Comparison of ENCODE assay signal across 11 cellular contexts in the genomic region with DNA sequence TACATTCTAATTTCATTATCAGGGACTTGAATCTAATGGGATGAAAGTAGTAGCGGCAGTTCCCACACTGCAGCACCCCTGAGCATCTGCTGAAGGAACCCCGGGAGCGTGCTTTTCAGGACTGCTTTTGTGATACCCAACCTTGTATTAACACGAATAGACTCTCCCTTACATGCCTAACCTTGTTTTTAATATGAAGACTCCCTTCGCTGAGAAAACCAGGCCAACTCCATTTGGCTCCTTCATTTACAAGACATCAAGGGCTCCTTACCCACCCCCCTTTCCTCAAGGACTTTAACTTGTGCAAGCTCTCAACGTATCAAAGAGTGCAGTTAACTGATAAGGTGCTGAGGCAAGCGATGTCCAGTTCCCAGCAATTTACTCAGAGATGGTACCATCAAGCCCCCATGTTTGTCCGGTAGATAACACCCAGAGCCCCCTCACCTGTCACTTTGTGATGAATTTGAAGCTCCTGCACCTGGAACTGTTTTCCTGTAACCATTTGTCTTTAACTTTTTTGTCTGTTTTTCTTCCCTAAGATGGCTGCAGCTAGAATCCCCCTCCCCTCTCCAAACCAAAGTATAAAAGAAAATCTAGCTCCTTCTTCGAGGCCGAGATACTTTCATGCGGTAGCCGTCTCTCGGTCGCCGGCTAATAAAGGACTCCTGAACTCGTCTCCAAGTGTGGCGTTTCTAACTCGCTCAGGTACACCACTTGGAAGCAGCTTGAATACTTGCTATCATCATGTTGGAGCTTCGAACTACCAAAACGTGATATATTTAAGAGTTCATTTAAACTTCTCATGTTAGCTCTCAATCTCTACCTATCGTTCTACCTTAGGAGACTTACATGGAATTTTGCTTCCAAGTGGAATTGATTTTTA. TPM values are rescaled to one million over a fixed set of nuclear protein-coding genes. Genes with fewer than 3 reads are reported as not detected.
DNase-seq lines count a peak whose midpoint lies in the region; ATAC-seq and TF ChIP-seq lines count a peak whose summit lies in the region.
"Had no signal": no experiment of that assay in that cellular context is flagged by ENCODE, and none has a peak within 500 bp of the region (broad histone marks: within the 10 kb centered on the region; RNA-seq: fewer than 3 reads in every experiment).

No MANE protein-coding gene starts in this region.

- DNase-seq in activated T-cell treated with anti-CD3 and anti-CD28 coated beads, Interleukin-2, amount 50 U/mL, for 4 hours: no peak
- DNase-seq in activated T-cell treated with anti-CD3 and anti-CD28 coated beads for 4 hours (no peak), OCI-M1 (lab: John Stamatoyannopoulos, UW) (peak; percentile 63), chondrocyte (ENCODE audit: low spot score) (no peak)
- DNase-seq in stimulated activated naive B cell treated with anti-CD40 and anti-IgM and Interleukin-4, amounts not matched to agents 10 μg/mL and 1 μg/mL and 100 μg/mL, for 72 hours: no peak
- DNase-seq: anterior cingulate cortex, islet precursor cell, occipital lobe had no signal

- no peaks in the 10 kb centered on the region for H3K27me3 Mint-ChIP-seq in activated T-cell treated with anti-CD3 and anti-CD28 coated beads, Interleukin-2, amount 50 U/mL, for 4 hours (ENCODE audit: low read depth)
- no peaks in the 10 kb centered on the region for H3K27me3 Mint-ChIP-seq in chondrocyte (ENCODE audit: low read depth)
- H3K27me3 Mint-ChIP-seq in stimulated activated naive B cell treated with anti-CD40 and anti-IgM and Interleukin-4, amounts not matched to agents 10 μg/mL and 1 μg/mL and 100 μg/mL, for 72 hours: no peaks in the 10 kb centered on the region

- H3K4me3 Mint-ChIP-seq in activated T-cell treated with anti-CD3 and anti-CD28 coated beads, Interleukin-2, amount 50 U/mL, for 4 hours: peak overlapping the region; percentile 19
- no peak overlapping the region for H3K4me3 Mint-ChIP-seq in chondrocyte (ENCODE audit: unreplicated experiment)
- H3K4me3 Mint-ChIP-seq in stimulated activated naive B cell treated with anti-CD40 and anti-IgM and Interleukin-4, amounts not matched to agents 10 μg/mL and 1 μg/mL and 100 μg/mL, for 72 hours: peak overlapping the region in 1 of 2 donors; percentile 10

- H3K4me1 Mint-ChIP-seq in activated T-cell treated with anti-CD3 and anti-CD28 coated beads, Interleukin-2, amount 50 U/mL, for 4 hours (ENCODE audit: low read depth): peaks cover 71% of the 10 kb centered on the region
- H3K4me1 Mint-ChIP-seq in chondrocyte (ENCODE audit: low read depth): peaks cover 55% of the 10 kb centered on the region
- H3K4me1 Mint-ChIP-seq in stimulated activated naive B cell treated with anti-CD40 and anti-IgM and Interleukin-4, amounts not matched to agents 10 μg/mL and 1 μg/mL and 100 μg/mL, for 72 hours: peaks cover 25 to 39% of the 10 kb centered on the region in 2 donors

- TF ChIP-seq CTCF in chondrocyte (IDR thresholded peaks at IDR 0.05): no peak

- peak overlapping the region; percentile 81 for H3K27ac Mint-ChIP-seq in chondrocyte (ENCODE audit: unreplicated experiment)
- H3K27ac Mint-ChIP-seq in stimulated activated naive B cell treated with anti-CD40 and anti-IgM and Interleukin-4, amounts not matched to agents 10 μg/mL and 1 μg/mL and 100 μg/mL, for 72 hours: peak overlapping the region; percentile 90

- H3K36me3 Mint-ChIP-seq in activated T-cell treated with anti-CD3 and anti-CD28 coated beads, Interleukin-2, amount 50 U/mL, for 4 hours (ENCODE audit: insufficient read depth): peaks cover 71% of the 10 kb centered on the region
- peaks cover 65% of the 10 kb centered on the region for H3K36me3 Mint-ChIP-seq in chondrocyte (ENCODE audit: low read depth)
- H3K36me3 Mint-ChIP-seq in stimulated activated naive B cell treated with anti-CD40 and anti-IgM and Interleukin-4, amounts not matched to agents 10 μg/mL and 1 μg/mL and 100 μg/mL, for 72 hours: peaks cover 54 to 71% of the 10 kb centered on the region in 2 donors

- ATAC-seq in activated T-cell treated with anti-CD3 and anti-CD28 coated beads, Interleukin-2, amount 50 U/mL, for 4 hours: peak; percentile 4 to 9
- ATAC-seq in stimulated activated naive B cell treated with anti-CD40 and anti-IgM and Interleukin-4, amounts not matched to agents 10 μg/mL and 1 μg/mL and 100 μg/mL, for 72 hours (replicated peaks): no peak
- ATAC-seq in HG03025 (IDR thresholded peaks at IDR 0.05; ENCODE audit: low FRiP score, unreplicated experiment) (no peak), HG02885 (IDR thresholded peaks at IDR 0.05; ENCODE audit: poor library complexity, unreplicated experiment) (no peak), HG03354 (IDR thresholded peaks at IDR 0.05; ENCODE audit: poor library complexity, severe bottlenecking, unreplicated experiment) (no peak)

- H3K9me3 Mint-ChIP-seq in activated T-cell treated with anti-CD3 and anti-CD28 coated beads, Interleukin-2, amount 50 U/mL, for 4 hours: no peaks in the 10 kb centered on the region
- no peaks in the 10 kb centered on the region for H3K9me3 Mint-ChIP-seq in chondrocyte (ENCODE audit: low read depth)
- H3K9me3 Mint-ChIP-seq in stimulated activated naive B cell treated with anti-CD40 and anti-IgM and Interleukin-4, amounts not matched to agents 10 μg/mL and 1 μg/mL and 100 μg/mL, for 72 hours: no peaks in the 10 kb centered on the region

RNA-seq across cellular contexts. Expression of a gene that starts 10.7 kb away (rescaled TPM):
- total RNA-seq in activated T-cell treated with anti-CD3 and anti-CD28 coated beads, Interleukin-2, amount 50 U/mL, for 4 hours: 1,000 to 10,000 TPM; 1,008 to 1,029 (median 1,012) TPM
- total RNA-seq in chondrocyte: 341 to 426 TPM (median 348 TPM) in 3 replicates

Comparison
In these comparisons a context has a peak if more than half of its experiments do, and no peak if none do; other contexts are left out.
1. ATAC-seq: peak in activated T-cell treated with anti-CD3 and anti-CD28 coated beads, Interleukin-2, amount 50 U/mL, for 4 hours (2 of 2); none in stimulated activated naive B cell treated with anti-CD40 and anti-IgM and Interleukin-4, amounts not matched to agents 10 μg/mL and 1 μg/mL and 100 μg/mL, for 72 hours (0 of 2), HG03025 (single experiment), HG02885 (single experiment) and HG03354 (single experiment).